ENCODE assay signal across 8 cellular contexts in genomic region chr7:158976849-158977593, GRCh38.
DNase-seq lines count a peak whose midpoint lies in the region; ATAC-seq, FAIRE-seq and TF ChIP-seq lines count a peak whose summit lies in the region.

No MANE protein-coding gene starts in this region.

- peak; percentile 23 for DNase-seq in NCI-H1092 treated with DMSO at 0.1 percent for 48 hours (lab: John Stamatoyannopoulos, UW)
- peak; percentile 80 for DNase-seq in T-helper 2 cell treated with Interferon-gamma antibody and Interleukin-4, amounts not matched to agents 5 μg/mL and 100 μg/mL, for 36 hours (ENCODE audit: low spot score)
- peak; percentile 33 for DNase-seq in astrocyte (ENCODE audit: low read depth)
- DNase-seq in iPS DF 19.7 (ENCODE audit: low read depth, low spot score), result peak; percentile 38
- peak; percentile 34 to 58 for DNase-seq in gastrocnemius medialis
- DNase-seq in NCI-H187 (lab: John Stamatoyannopoulos, UW), result no peak

- H4K20me1 ChIP-seq in astrocyte (ENCODE audit: insufficient read depth, low read length), result no peaks in the 10 kb centered on the region

- H3K9ac ChIP-seq in astrocyte (ENCODE audit: low read length), result no peak overlapping the region

- ATAC-seq in HG02642 (IDR thresholded peaks at IDR 0.05; ENCODE audit: poor library complexity, unreplicated experiment) (peak; percentile 86), gastrocnemius medialis (peak; percentile 64 to 81)

- H3K27ac ChIP-seq in astrocyte (ENCODE audit: low read depth, low read length) (no peak overlapping the region), gastrocnemius medialis (peak overlapping the region in 1 of 4 donors; percentile 43)

- H3K9me3 ChIP-seq in astrocyte (ENCODE audit: insufficient read depth, low read depth, low read length), result peaks cover 13% of the 10 kb centered on the region
- peaks cover 0 to 4% (median 0%) of the 10 kb centered on the region in 3 donors for H3K9me3 ChIP-seq in gastrocnemius medialis

- H3K9me3 Mint-ChIP-seq in T-helper 2 cell treated with Interferon-gamma antibody and Interleukin-4, amounts not matched to agents 5 μg/mL and 100 μg/mL, for 36 hours, result peaks cover 15% of the 10 kb centered on the region
- H3K9me3 Mint-ChIP-seq in astrocyte (ENCODE audit: unreplicated experiment), result peaks cover 18% of the 10 kb centered on the region

- intact Hi-C loops in gastrocnemius medialis (cut with DNase I; ENCODE audit: low total_unique reads), result loop anchor here (2.0 kb wide), 2 partner anchors 194 to 280 kb away; no protein-coding TSS in a partner anchor

- peak overlapping the region; percentile 46 for H2AFZ ChIP-seq in astrocyte (ENCODE audit: low read depth, low read length)

- H3K4me2 ChIP-seq in astrocyte (ENCODE audit: low read length), result peak overlapping the region; percentile 77

- H3K27me3 Mint-ChIP-seq in T-helper 2 cell treated with Interferon-gamma antibody and Interleukin-4, amounts not matched to agents 5 μg/mL and 100 μg/mL, for 36 hours (ENCODE audit: low read depth), result no peaks in the 10 kb centered on the region
- peaks cover 2% of the 10 kb centered on the region for H3K27me3 Mint-ChIP-seq in astrocyte (ENCODE audit: low read depth, unreplicated experiment)

- H3K4me1 Mint-ChIP-seq in T-helper 2 cell treated with Interferon-gamma antibody and Interleukin-4, amounts not matched to agents 5 μg/mL and 100 μg/mL, for 36 hours (ENCODE audit: low read depth), result peaks cover 16% of the 10 kb centered on the region
- H3K4me1 Mint-ChIP-seq in astrocyte (ENCODE audit: low read depth, unreplicated experiment), result peaks cover 3% of the 10 kb centered on the region

- no peak for TF ChIP-seq POLR2A in gastrocnemius medialis (IDR thresholded peaks at IDR 0.05)

- H3K4me3 ChIP-seq in astrocyte (ENCODE audit: insufficient read depth, low read depth, low read length), result peak overlapping the region; percentile 32
- peak overlapping the region; percentile 27 to 49 (median 36) for H3K4me3 ChIP-seq in gastrocnemius medialis

- in situ Hi-C loops in gastrocnemius medialis (cut with MboI; ENCODE audit: low sequenced_read_pairs in 4 of 4), result loop anchor here in 1 of 4 donors (10.0 kb wide), 1 partner anchor 282 kb away; no protein-coding TSS in a partner anchor

- H3K36me3 Mint-ChIP-seq in T-helper 2 cell treated with Interferon-gamma antibody and Interleukin-4, amounts not matched to agents 5 μg/mL and 100 μg/mL, for 36 hours (ENCODE audit: low read depth), result peaks cover 3% of the 10 kb centered on the region
- H3K36me3 Mint-ChIP-seq in astrocyte (ENCODE audit: low read depth, unreplicated experiment), result no peaks in the 10 kb centered on the region

- FAIRE-seq in astrocyte (lab: Jason Lieb, UNC), result peak; percentile 67

- H3K36me3 ChIP-seq in astrocyte (ENCODE audit: insufficient read depth, low read length), result no peaks in the 10 kb centered on the region
- no peaks in the 10 kb centered on the region for H3K36me3 ChIP-seq in gastrocnemius medialis

- H3K79me2 ChIP-seq in astrocyte (ENCODE audit: insufficient read depth, low read length), result no peaks in the 10 kb centered on the region

- H3K27ac Mint-ChIP-seq in T-helper 2 cell treated with Interferon-gamma antibody and Interleukin-4, amounts not matched to agents 5 μg/mL and 100 μg/mL, for 36 hours, result peak overlapping the region; percentile 93
- H3K27ac Mint-ChIP-seq in astrocyte (ENCODE audit: unreplicated experiment), result no peak overlapping the region

- TF ChIP-seq CTCF in GM12872 (IDR thresholded peaks at IDR 0.05; ENCODE audit: insufficient read depth, low read depth, low read length) (peak; percentile 86), astrocyte (IDR thresholded peaks at IDR 0.05; ENCODE audit: insufficient read depth, low read depth, low read length) (peak; percentile 78), gastrocnemius medialis (IDR thresholded peaks at IDR 0.05 in 4 of 5, conservative IDR thresholded peaks at IDR 0.05 in 1 of 5) (peak; percentile 71 to 80 (median 73))

- no peaks in the 10 kb centered on the region for H3K27me3 ChIP-seq in astrocyte (ENCODE audit: insufficient read depth, low read length)
- no peaks in the 10 kb centered on the region for H3K27me3 ChIP-seq in gastrocnemius medialis

- H3K4me1 ChIP-seq in astrocyte (ENCODE audit: insufficient read depth, low read length) (no peaks in the 10 kb centered on the region), gastrocnemius medialis (peaks cover 0 to 4% of the 10 kb centered on the region in 2 donors)

- H3K4me3 Mint-ChIP-seq in T-helper 2 cell treated with Interferon-gamma antibody and Interleukin-4, amounts not matched to agents 5 μg/mL and 100 μg/mL, for 36 hours, result peak overlapping the region; percentile 84
- no peak overlapping the region for H3K4me3 Mint-ChIP-seq in astrocyte (ENCODE audit: unreplicated experiment)

Comparison
In these comparisons a context has a peak if more than half of its experiments do, and no peak if none do; other contexts are left out.
1. DNase-seq: peak in NCI-H1092 treated with DMSO at 0.1 percent for 48 hours (single experiment), T-helper 2 cell treated with Interferon-gamma antibody and Interleukin-4, amounts not matched to agents 5 μg/mL and 100 μg/mL, for 36 hours (single experiment), astrocyte (single experiment), iPS DF 19.7 (single experiment) and gastrocnemius medialis (2 of 2); none in NCI-H187 (0 of 2).
2. Peak in every context shown above with its lines, with median percentiles within 50 percentile points of each other: CTCF ChIP-seq.